ENCODE assay signal across 27 cellular contexts in the genomic region with DNA sequence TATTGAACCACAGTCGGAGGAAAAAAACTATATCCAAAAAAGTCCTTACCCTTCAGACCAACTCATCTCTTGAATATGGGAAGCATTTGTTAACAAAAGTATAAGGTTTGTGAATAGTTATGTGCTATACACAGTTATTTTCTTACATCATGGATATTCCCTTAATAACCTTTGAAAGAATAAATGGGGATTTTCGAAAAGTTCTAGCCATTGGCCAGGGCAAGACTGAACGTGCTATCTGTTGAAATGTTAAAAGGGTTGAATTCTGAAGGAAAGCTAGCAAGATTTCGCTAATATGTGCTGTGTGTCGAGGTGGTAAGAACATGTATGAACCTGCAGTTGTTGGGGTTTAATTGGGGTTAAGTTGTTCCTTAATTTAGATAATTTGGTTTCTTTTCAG.
DNase-seq lines count a peak whose midpoint lies in the region; ATAC-seq, FAIRE-seq and TF ChIP-seq lines count a peak whose summit lies in the region.
"Had no signal": no experiment of that assay in that cellular context is flagged by ENCODE, and none has a peak within 500 bp of the region (broad histone marks: within the 10 kb centered on the region; RNA-seq: fewer than 3 reads in every experiment).

No MANE protein-coding gene starts in this region.

- H3K4me3 Mint-ChIP-seq in activated T-cell treated with anti-CD3 and anti-CD28 coated beads, Interleukin-2, amount 50 U/mL, for 24 hours = no peak overlapping the region
- peak overlapping the region in 7 of 10 donors; percentile 8 to 82 (median 43) for H3K4me3 Mint-ChIP-seq in naive thymus-derived CD4-positive, alpha-beta T cell
- H3K4me3 Mint-ChIP-seq: activated naive CD8-positive, alpha-beta T cell treated with anti-CD3 and anti-CD28 coated beads, Interleukin-2, amount 10 ng/mL, durations not matched to agents 7 days and 5 days; stimulated activated naive B cell treated with anti-CD40 and anti-IgM and Interleukin-4, amounts not matched to agents 10 μg/mL and 1 μg/mL and 100 μg/mL, for 72 hours had no signal

- DNase-seq in activated T-cell treated with anti-CD3 and anti-CD28 coated beads, Interleukin-2, amount 50 U/mL, for 24 hours = no peak
- DNase-seq in activated T-cell treated with anti-CD3 and anti-CD28 coated beads, Interleukin-2, amount 50 U/mL, for 1 hour = no peak
- no peak for DNase-seq in Karpas-422
- DNase-seq in bronchial epithelial cell (ENCODE audit: low read depth) = peak; percentile 43
- DNase-seq in naive thymus-derived CD4-positive, alpha-beta T cell = no peak
- no peak for DNase-seq in NCI-H526 (lab: John Stamatoyannopoulos, UW)
- DNase-seq: activated CD4-positive, alpha-beta memory T cell treated with anti-CD3 and anti-CD28 coated beads for 36 hours; activated naive CD8-positive, alpha-beta T cell treated with anti-CD3 and anti-CD28 coated beads, Interleukin-2, amount 10 ng/mL, durations not matched to agents 7 days and 5 days; caudate nucleus; DND-41; effector CD8-positive, alpha-beta T cell; GOT3; heart right ventricle; midbrain; naive B cell; NCI-H1048; retina; stimulated activated naive B cell treated with anti-CD40 and anti-IgM and Interleukin-4, amounts not matched to agents 10 μg/mL and 1 μg/mL and 100 μg/mL, for 72 hours; upper lobe of right lung had no signal

- H3K9me3 Mint-ChIP-seq in activated T-cell treated with anti-CD3 and anti-CD28 coated beads, Interleukin-2, amount 50 U/mL, for 24 hours = no peaks in the 10 kb centered on the region
- no peaks in the 10 kb centered on the region for H3K9me3 Mint-ChIP-seq in naive thymus-derived CD4-positive, alpha-beta T cell
- H3K9me3 Mint-ChIP-seq: activated naive CD8-positive, alpha-beta T cell treated with anti-CD3 and anti-CD28 coated beads, Interleukin-2, amount 10 ng/mL, durations not matched to agents 7 days and 5 days had no signal

- TF ChIP-seq CTCF in bronchial epithelial cell (IDR thresholded peaks at IDR 0.05; ENCODE audit: insufficient read depth, low read length, severe bottlenecking) = no peak

- POLR2A ChIA-PET in naive thymus-derived CD4-positive, alpha-beta T cell (lab: Charles Lee) = no interaction called here

- H3K4me1 Mint-ChIP-seq in activated T-cell treated with anti-CD3 and anti-CD28 coated beads, Interleukin-2, amount 50 U/mL, for 24 hours (ENCODE audit: low read depth) = peaks cover 62% of the 10 kb centered on the region
- H3K4me1 Mint-ChIP-seq in naive thymus-derived CD4-positive, alpha-beta T cell = peaks cover 42 to 90% (median 85%) of the 10 kb centered on the region in 7 donors

- CTCF ChIA-PET in naive thymus-derived CD4-positive, alpha-beta T cell (lab: Charles Lee) = no interaction called here

- H2AFZ ChIP-seq in Karpas-422 (ENCODE audit: low read length) = 0 out of 2 replicates have a peak overlapping the region, but pooled peaks have one; percentile 34

- no peaks in the 10 kb centered on the region for H3K9me3 ChIP-seq in Karpas-422 (ENCODE audit: low read length)
- H3K9me3 ChIP-seq in naive thymus-derived CD4-positive, alpha-beta T cell (ENCODE audit: control insufficient read depth in 2 of 3, low read length in 3 of 3) = no peaks in the 10 kb centered on the region
- H3K9me3 ChIP-seq: heart right ventricle, suprapubic skin, upper lobe of right lung had no signal

- H3K36me3 Mint-ChIP-seq in activated T-cell treated with anti-CD3 and anti-CD28 coated beads, Interleukin-2, amount 50 U/mL, for 24 hours (ENCODE audit: low read depth) = peaks cover 15% of the 10 kb centered on the region
- peaks cover 2 to 20% (median 11%) of the 10 kb centered on the region in 5 donors for H3K36me3 Mint-ChIP-seq in naive thymus-derived CD4-positive, alpha-beta T cell

- no peak for FAIRE-seq in bronchial epithelial cell (lab: Jason Lieb, UNC)
- FAIRE-seq: astrocyte, GM18507 had no signal

- H3K4me2 ChIP-seq in Karpas-422 (ENCODE audit: low read depth, low read length, poor library complexity, severe bottlenecking) = no peak overlapping the region

- H3K27ac Mint-ChIP-seq in activated T-cell treated with anti-CD3 and anti-CD28 coated beads, Interleukin-2, amount 50 U/mL, for 24 hours = peak overlapping the region; percentile 63
- H3K27ac Mint-ChIP-seq in naive thymus-derived CD4-positive, alpha-beta T cell = peak overlapping the region in 6 of 9 donors; percentile 14 to 58 (median 35)
- H3K27ac Mint-ChIP-seq: activated naive CD8-positive, alpha-beta T cell treated with anti-CD3 and anti-CD28 coated beads, Interleukin-2, amount 10 ng/mL, durations not matched to agents 7 days and 5 days; stimulated activated naive B cell treated with anti-CD40 and anti-IgM and Interleukin-4, amounts not matched to agents 10 μg/mL and 1 μg/mL and 100 μg/mL, for 72 hours had no signal

- H4K20me1 ChIP-seq in Karpas-422 (ENCODE audit: insufficient read depth, low read depth, low read length) = no peaks in the 10 kb centered on the region

- no peaks in the 10 kb centered on the region for H3K9me2 ChIP-seq in Karpas-422 (replicated peaks; ENCODE audit: insufficient read depth, low read length)

- peaks cover 34% of the 10 kb centered on the region for H3K79me2 ChIP-seq in Karpas-422 (ENCODE audit: low read length)

- peak overlapping the region; percentile 95 for H3K27ac ChIP-seq in Karpas-422 (ENCODE audit: low read length)
- H3K27ac ChIP-seq in naive thymus-derived CD4-positive, alpha-beta T cell (ENCODE audit: low read depth, low read length) = no peak overlapping the region
- H3K27ac ChIP-seq: 22Rv1, coronary artery, suprapubic skin, upper lobe of right lung had no signal

- no peaks in the 10 kb centered on the region for H3K27me3 ChIP-seq in Karpas-422 (ENCODE audit: low read length)
- no peaks in the 10 kb centered on the region for H3K27me3 ChIP-seq in bronchial epithelial cell (ENCODE audit: control insufficient read depth, insufficient read depth, low read length)
- no peaks in the 10 kb centered on the region for H3K27me3 ChIP-seq in naive thymus-derived CD4-positive, alpha-beta T cell (ENCODE audit: control insufficient read depth in 2 of 2, insufficient read depth in 2 of 2, low read length in 2 of 2)
- H3K27me3 ChIP-seq: heart right ventricle, suprapubic skin, upper lobe of right lung had no signal

- no peak for ATAC-seq in naive thymus-derived CD4-positive, alpha-beta T cell
- no peak for ATAC-seq in HG03175 (IDR thresholded peaks at IDR 0.05; ENCODE audit: unreplicated experiment)
- ATAC-seq in GM18517 (IDR thresholded peaks at IDR 0.05; ENCODE audit: unreplicated experiment) = no peak
- ATAC-seq: activated CD4-positive, CD25-positive, alpha-beta regulatory T cell treated with anti-CD3 and anti-CD28 coated beads, Interleukin-2, amount 50 U/mL, for 24 hours; heart right ventricle; stimulated activated naive B cell treated with anti-CD40 and anti-IgM and Interleukin-4, amounts not matched to agents 10 μg/mL and 1 μg/mL and 100 μg/mL, for 72 hours; upper lobe of right lung had no signal

- H3K4me3 ChIP-seq in Karpas-422 (ENCODE audit: low read length) (no peak overlapping the region), bronchial epithelial cell (ENCODE audit: low read depth, low read length) (no peak overlapping the region)
- H3K4me3 ChIP-seq in naive thymus-derived CD4-positive, alpha-beta T cell (ENCODE audit: low read length) = no peak overlapping the region
- H3K4me3 ChIP-seq: coronary artery, heart right ventricle, suprapubic skin, upper lobe of right lung had no signal

- H3K9ac ChIP-seq in Karpas-422 (ENCODE audit: low read length) = no peak overlapping the region

- H3K4me1 ChIP-seq in Karpas-422 (ENCODE audit: low read length) = peaks cover 67% of the 10 kb centered on the region
- peaks cover 16 to 25% of the 10 kb centered on the region in 2 donors for H3K4me1 ChIP-seq in naive thymus-derived CD4-positive, alpha-beta T cell (ENCODE audit: control insufficient read depth in 2 of 2, insufficient read depth in 2 of 2, low read length in 2 of 2)

- H3K36me3 ChIP-seq in Karpas-422 (ENCODE audit: insufficient read depth, low read length) (no peaks in the 10 kb centered on the region), bronchial epithelial cell (ENCODE audit: control insufficient read depth, insufficient read depth, low read length) (no peaks in the 10 kb centered on the region)
- no peaks in the 10 kb centered on the region for H3K36me3 ChIP-seq in naive thymus-derived CD4-positive, alpha-beta T cell (ENCODE audit: control insufficient read depth in 2 of 3, insufficient read depth in 3 of 3, low read length in 3 of 3)
- H3K36me3 ChIP-seq: suprapubic skin, upper lobe of right lung had no signal

- intact Hi-C loops in naive thymus-derived CD4-positive, alpha-beta T cell (cut with micrococcal nuclease) = loop anchor here in 1 of 2 donors (5.0 to 10.0 kb wide), 3 partner anchors 34 to 689 kb away; partner anchors contain the start of genes PUM3 and SMARCA2

- no peaks in the 10 kb centered on the region for H3K27me3 Mint-ChIP-seq in activated T-cell treated with anti-CD3 and anti-CD28 coated beads, Interleukin-2, amount 50 U/mL, for 24 hours
- no peaks in the 10 kb centered on the region for H3K27me3 Mint-ChIP-seq in naive thymus-derived CD4-positive, alpha-beta T cell
- H3K27me3 Mint-ChIP-seq: activated CD4-positive, alpha-beta memory T cell treated with anti-CD3 and anti-CD28 coated beads for 36 hours; activated naive CD8-positive, alpha-beta T cell treated with anti-CD3 and anti-CD28 coated beads, Interleukin-2, amount 10 ng/mL, durations not matched to agents 7 days and 5 days; naive B cell; stimulated activated naive B cell treated with anti-CD40 and anti-IgM and Interleukin-4, amounts not matched to agents 10 μg/mL and 1 μg/mL and 100 μg/mL, for 72 hours had no signal
